Comparison of ENCODE assay signal across 9 cellular contexts in genomic region chr14:69483765-69484443, GRCh38. TPM values are rescaled to one million over a fixed set of nuclear protein-coding genes. Genes with fewer than 3 reads are reported as not detected.
A peak's percentile ranks its signal among the peaks of the same experiment; 100 is the strongest.
DNase-seq lines count a peak whose midpoint lies in the region; ATAC-seq and TF ChIP-seq lines count a peak whose summit lies in the region.
"Had no signal": no experiment of that assay in that cellular context is flagged by ENCODE, and none has a peak within 500 bp of the region (broad histone marks: within the 10 kb centered on the region; RNA-seq: fewer than 3 reads in every experiment).

No MANE protein-coding gene starts in this region.

- peak; percentile 59 for ATAC-seq in Panc1
- no peak for ATAC-seq in GM18873 (IDR thresholded peaks at IDR 0.05; ENCODE audit: low FRiP score, unreplicated experiment)
- ATAC-seq in HG02642 (IDR thresholded peaks at IDR 0.05; ENCODE audit: poor library complexity, unreplicated experiment): no peak
- ATAC-seq in HG03175 (IDR thresholded peaks at IDR 0.05; ENCODE audit: unreplicated experiment): no peak

- H3K27ac ChIP-seq in Panc1 (ENCODE audit: low read length) (no peak overlapping the region), cardiac muscle cell (no peak overlapping the region)

- POLR2A ChIA-PET in Panc1 (lab: Charles Lee): no interaction called here

- H3K36me3 ChIP-seq in Panc1 (ENCODE audit: control insufficient read depth, insufficient read depth, low read length) (no peaks in the 10 kb centered on the region), cardiac muscle cell (no peaks in the 10 kb centered on the region)

- H3K4me3 ChIP-seq in Panc1 (ENCODE audit: low read depth in 2 of 2, low read length in 2 of 2) (peak overlapping the region; percentile 36 to 44), cardiac muscle cell (peak overlapping the region; percentile 32)

- H3K27me3 ChIP-seq in Panc1 (ENCODE audit: control insufficient read depth, insufficient read depth, low read length) (peaks cover 2% of the 10 kb centered on the region; the same call in 1 of the 2 replicates), cardiac muscle cell (peaks cover 99% of the 10 kb centered on the region)

- H3K4me1 ChIP-seq in Panc1 (ENCODE audit: control insufficient read depth, insufficient read depth, low read length) (no peaks in the 10 kb centered on the region), cardiac muscle cell (ENCODE audit: low read depth) (peaks cover 4% of the 10 kb centered on the region)

- no TSS peak for BruUV-seq in Panc1 (replicated peaks; lab: Mats Ljungman, UMichigan)

- TF ChIP-seq CTCF in Panc1 (IDR thresholded peaks at IDR 0.05) (no peak), cardiac muscle cell (IDR thresholded peaks at IDR 0.05; ENCODE audit: low read depth, low read length) (no peak)

- peak; percentile 83 for DNase-seq in DMS79 treated with DMSO at 0.1 percent for 48 hours (lab: John Stamatoyannopoulos, UW)
- no peak for DNase-seq in Panc1 (ENCODE audit: low read depth, low spot score)
- peak; percentile 26 to 53 for DNase-seq in cardiac muscle cell (ENCODE audit: low read depth in 1 of 2, low spot score in 1 of 2)
- DNase-seq in posterior cingulate gyrus: peak in 6 of 10 donors; percentile 16 to 92 (median 60)
- DNase-seq in EL: no peak
- DNase-seq: activated T-cell treated with anti-CD3 and anti-CD28 coated beads, Interleukin-2, amount 50 U/mL, for 4 hours had no signal

- intact Hi-C loops in Panc1 (cut with micrococcal nuclease; ENCODE audit: unreplicated experiment) (no loop called here), posterior cingulate gyrus (cut with DNase I) (no loop called here)

- CTCF ChIA-PET in Panc1 (lab: Charles Lee): no interaction called here

- in situ Hi-C loops in Panc1 (cut with HindIII; ENCODE audit: low pct_unique_long_range_greater_than_20kb, low sequenced_read_pairs): no loop called here

- H3K9me3 ChIP-seq in Panc1 (ENCODE audit: control insufficient read depth, insufficient read depth, low read depth, low read length): no peaks in the 10 kb centered on the region
- H3K9me3 ChIP-seq in cardiac muscle cell (ENCODE audit: low read depth): no peaks in the 10 kb centered on the region

RNA-seq across cellular contexts. Expression of gene PLEKHD1, which starts 0.6 kb away (rescaled TPM):
- total RNA-seq in Panc1 (2021; ENCODE audit: unreplicated experiment) (0.08 TPM), cardiac muscle cell (0.12 and 0.21 TPM in 2 replicates)
- polyA plus RNA-seq in Panc1 (2012; ENCODE audit: insufficient read length): 0.10 TPM
- 0.37 TPM in 1 of 2 replicates, not detected in the other for polyA plus RNA-seq in cardiac muscle cell

Comparison
In these comparisons a context has a peak if more than half of its experiments do, and no peak if none do; other contexts are left out.
1. DNase-seq: peak in DMS79 treated with DMSO at 0.1 percent for 48 hours (single experiment), cardiac muscle cell (2 of 2) and posterior cingulate gyrus (6 of 10); none in Panc1 (single experiment) and EL (single experiment).